ENCODE assay signal across 9 cellular contexts in genomic region chr10:36534471-36535002, GRCh38.
DNase-seq lines count a peak whose midpoint lies in the region; TF ChIP-seq lines count a peak whose summit lies in the region.
"Had no signal": no experiment of that assay in that cellular context is flagged by ENCODE, and none has a peak within 500 bp of the region (broad histone marks: within the 10 kb centered on the region; RNA-seq: fewer than 3 reads in every experiment).

No MANE protein-coding gene starts in this region.

- H3K27ac ChIP-seq in coronary artery = no peak overlapping the region
- H3K27ac ChIP-seq: upper lobe of left lung had no signal

- H3K4me3 ChIP-seq in epithelial cell of proximal tubule (ENCODE audit: low read depth, low read length) (no peak overlapping the region), coronary artery (no peak overlapping the region)
- H3K4me3 ChIP-seq: upper lobe of left lung had no signal

- TF ChIP-seq CTCF in epithelial cell of proximal tubule (conservative IDR thresholded peaks at IDR 0.05; ENCODE audit: low read depth, low read length) (no peak), coronary artery (IDR thresholded peaks at IDR 0.05) (no peak)

- DNase-seq in GF-D8 (lab: John Stamatoyannopoulos, UW) (peak; percentile 99), HCEC 1CT (peak; percentile 99), M059J (ENCODE audit: low read depth) (peak; percentile 96), epithelial cell of proximal tubule (ENCODE audit: low read depth) (peak; percentile 94), NCI-H187 treated with DMSO at 0.1 percent for 48 hours (lab: John Stamatoyannopoulos, UW) (no peak), NCI-H345 treated with DMSO at 0.1 percent for 48 hours (lab: John Stamatoyannopoulos, UW; ENCODE audit: unreplicated experiment) (no peak), coronary artery (ENCODE audit: low spot score) (no peak), SHP77 treated with DMSO at 0.1 percent for 48 hours (lab: John Stamatoyannopoulos, UW) (no peak)
- DNase-seq: upper lobe of left lung had no signal

Comparison
In these comparisons a context has a peak if more than half of its experiments do, and no peak if none do; other contexts are left out.
1. DNase-seq: peak in GF-D8 (single experiment), HCEC 1CT (single experiment), M059J (single experiment) and epithelial cell of proximal tubule (single experiment); none in NCI-H187 treated with DMSO at 0.1 percent for 48 hours (single experiment), NCI-H345 treated with DMSO at 0.1 percent for 48 hours (single experiment), coronary artery (single experiment) and SHP77 treated with DMSO at 0.1 percent for 48 hours (single experiment).